Comparison of ENCODE assay signal across 19 cellular contexts in the genomic region with DNA sequence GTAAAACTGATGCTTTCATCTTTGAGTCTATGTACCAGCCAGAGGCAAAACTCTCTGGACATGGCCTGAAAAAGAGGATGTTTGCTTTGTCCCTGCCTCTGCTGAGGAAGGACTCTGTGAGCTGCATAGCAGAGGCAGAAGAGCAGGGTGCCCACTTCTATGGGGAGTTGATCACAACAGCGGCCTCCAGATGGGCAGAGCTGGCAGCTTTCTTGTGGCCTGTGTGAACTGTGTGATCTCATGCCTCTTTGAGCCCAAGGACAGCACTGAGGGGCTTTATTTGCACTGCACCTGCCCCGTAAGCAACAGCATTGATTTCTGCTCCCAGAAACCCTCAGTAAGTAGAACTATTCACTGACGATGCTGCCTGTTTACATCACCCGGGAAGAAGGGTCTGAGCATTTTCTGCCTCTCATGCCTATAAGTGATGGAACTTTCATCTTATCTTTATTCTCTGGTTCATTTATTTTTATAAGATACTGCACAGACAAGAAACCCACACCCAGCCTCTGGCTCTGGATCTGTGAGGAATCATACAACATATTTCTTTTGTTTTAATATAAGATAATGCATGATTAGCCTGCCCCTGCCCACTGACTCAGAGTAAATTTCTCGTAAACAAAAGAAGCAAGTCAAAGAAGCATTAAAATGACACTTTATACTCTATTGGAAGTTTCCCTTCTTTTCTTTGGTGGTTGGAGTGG.
DNase-seq lines count a peak whose midpoint lies in the region; TF ChIP-seq lines count a peak whose summit lies in the region.
"Had no signal": no experiment of that assay in that cellular context is flagged by ENCODE, and none has a peak within 500 bp of the region (broad histone marks: within the 10 kb centered on the region; RNA-seq: fewer than 3 reads in every experiment).

No MANE protein-coding gene starts in this region.

- TF ChIP-seq CTCF in osteoblast (IDR thresholded peaks at IDR 0.05; ENCODE audit: extremely low read depth, low read depth, low read length) (no peak), SK-N-SH (IDR thresholded peaks at IDR 0.05) (no peak)

- intact Hi-C loops in head of caudate nucleus (cut with DNase I), result no loop called here

- H3K4me1 ChIP-seq in osteoblast (ENCODE audit: insufficient read depth, low read length) (no peaks in the 10 kb centered on the region), SK-N-SH (ENCODE audit: control insufficient read depth in 1 of 2, insufficient read depth in 2 of 2, low read depth in 1 of 2, low read length in 1 of 2) (no peaks in the 10 kb centered on the region)
- H3K4me1 ChIP-seq: BLaER1 treated with 17β-estradiol and CSF1 and Interleukin-3, amounts not matched to agents 10 nM and 100 nM had no signal

- H2AFZ ChIP-seq in osteoblast (ENCODE audit: low read length) (no peak overlapping the region), SK-N-SH (ENCODE audit: low read depth) (no peak overlapping the region)

- H3K36me3 ChIP-seq in osteoblast (ENCODE audit: insufficient read depth, low read length) (no peaks in the 10 kb centered on the region), SK-N-SH (replicated peaks in 1 of 2; ENCODE audit: control insufficient read depth in 1 of 2, insufficient read depth in 2 of 2, low read length in 1 of 2) (no peaks in the 10 kb centered on the region)
- H3K36me3 ChIP-seq: BLaER1 treated with 17β-estradiol and CSF1 and Interleukin-3, amounts not matched to agents 10 nM and 100 nM had no signal

- no peaks in the 10 kb centered on the region for H4K20me1 ChIP-seq in osteoblast (ENCODE audit: insufficient read depth, low read length)
- no peaks in the 10 kb centered on the region for H4K20me1 ChIP-seq in SK-N-SH (ENCODE audit: insufficient read depth)
- H4K20me1 ChIP-seq: BLaER1 treated with 17β-estradiol and CSF1 and Interleukin-3, amounts not matched to agents 10 nM and 100 nM had no signal

- H3K27ac ChIP-seq in osteoblast (ENCODE audit: low read depth, low read length), result no peak overlapping the region
- no peak overlapping the region for H3K27ac ChIP-seq in SK-N-SH (ENCODE audit: low read depth in 2 of 2, low read length in 1 of 2)
- H3K27ac ChIP-seq: BLaER1 treated with 17β-estradiol and CSF1 and Interleukin-3, amounts not matched to agents 10 nM and 100 nM had no signal

- in situ Hi-C loops in G401 (cut with HindIII; ENCODE audit: low sequenced_read_pairs), result no loop called here

- DNase-seq in G401 (ENCODE audit: low spot score) (peak; percentile 3), anterior cingulate cortex (lab: John Stamatoyannopoulos, UW) (peak in 42 of 58 donors; percentile 2 to 60 (median 26)), head of caudate nucleus (peak; percentile 8 to 86 (median 62)), osteoblast (ENCODE audit: insufficient read length, low spot score, missing footprints) (peak; percentile 42), NCI-H1092 (lab: John Stamatoyannopoulos, UW) (no peak), SK-N-SH (no peak), SIG-M5 (lab: John Stamatoyannopoulos, UW) (no peak)
- no peak for DNase-seq in activated CD4-positive, alpha-beta T cell treated with anti-CD3 and anti-CD28 coated beads, Interleukin-2, amount 50 U/mL, for 48 hours
- DNase-seq: DND-41; GF-D8; HFFc6; IMR-90; Karpas-422; MM.1S; NCI-H1105 treated with DMSO at 0.1 percent for 48 hours; NCI-H1694 treated with DMSO at 0.1 percent for 48 hours; NCI-H69; NK-92 treated with Interleukin-12 subunit alpha and Interleukin-12 subunit beta, amount 100 ng/mL, for 24 hours had no signal

- H3K4me3 ChIP-seq in osteoblast (ENCODE audit: insufficient read depth, low read length), result no peak overlapping the region
- H3K4me3 ChIP-seq in SK-N-SH (ENCODE audit: low read depth in 2 of 2, low read length in 1 of 2), result no peak overlapping the region
- H3K4me3 ChIP-seq: BLaER1 treated with 17β-estradiol and CSF1 and Interleukin-3, amounts not matched to agents 10 nM and 100 nM had no signal

- H3F3A ChIP-seq in SK-N-SH (replicated peaks; ENCODE audit: insufficient read depth), result no peaks in the 10 kb centered on the region

- WGBS in SK-N-SH (ENCODE audit: low lambda C conversion rate), result 47% methylated on average over 5 of the region's 5 CpGs

- H3K27me3 ChIP-seq in osteoblast (ENCODE audit: insufficient read depth, low read length) (peaks cover 25% of the 10 kb centered on the region), SK-N-SH (ENCODE audit: insufficient read depth) (no peaks in the 10 kb centered on the region; the same call in 1 of the 2 replicates)
- H3K27me3 ChIP-seq: BLaER1 treated with 17β-estradiol and CSF1 and Interleukin-3, amounts not matched to agents 10 nM and 100 nM had no signal

- TF ChIP-seq EP300 in SK-N-SH (IDR thresholded peaks at IDR 0.05; ENCODE audit: borderline replicate concordance in 1 of 2, low read depth in 1 of 2, low read length in 1 of 2), result no peak

- no peak overlapping the region for H3K4me2 ChIP-seq in osteoblast (ENCODE audit: insufficient read depth, low read length)
- no peak overlapping the region for H3K4me2 ChIP-seq in SK-N-SH
- H3K4me2 ChIP-seq: BLaER1 treated with 17β-estradiol and CSF1 and Interleukin-3, amounts not matched to agents 10 nM and 100 nM had no signal

- CTCF ChIA-PET in SK-N-SH (lab: Yijun Ruan, JAX), result interaction anchor here (1.0 kb wide), 1 partner anchor 155 kb away, joined by 3 read pairs; no protein-coding TSS in a partner anchor

- H3K79me2 ChIP-seq in osteoblast (ENCODE audit: insufficient read depth, low read length) (no peaks in the 10 kb centered on the region), SK-N-SH (ENCODE audit: insufficient read depth) (no peaks in the 10 kb centered on the region)

- POLR2A ChIA-PET in SK-N-SH (lab: Yijun Ruan, JAX), result no interaction called here

- TF ChIP-seq RAD21 in SK-N-SH (IDR thresholded peaks at IDR 0.05; ENCODE audit: low read length), result no peak

- H3K9me3 ChIP-seq in osteoblast (ENCODE audit: low read depth, low read length) (no peaks in the 10 kb centered on the region), SK-N-SH (no peaks in the 10 kb centered on the region)

- no peak overlapping the region for H3K9ac ChIP-seq in SK-N-SH
- H3K9ac ChIP-seq: BLaER1 treated with 17β-estradiol and CSF1 and Interleukin-3, amounts not matched to agents 10 nM and 100 nM had no signal

- H3K9me2 ChIP-seq in SK-N-SH, result no peaks in the 10 kb centered on the region

TF ChIP-seq in SK-N-SH, 30 proteins besides CTCF, POLR2A, EP300 and RAD21 (continues in another document):
- TF ChIP-seq ELF1 (IDR thresholded peaks at IDR 0.05) (no peak), GABPA (IDR thresholded peaks at IDR 0.05; ENCODE audit: low read depth) (no peak), POLR2AphosphoS5 (IDR thresholded peaks at IDR 0.05; ENCODE audit: low read depth, low read length) (no peak), FOXJ3 (CRISPR knock-in tag; IDR thresholded peaks at IDR 0.05) (no peak), SIN3A (IDR thresholded peaks at IDR 0.05; ENCODE audit: borderline replicate concordance, low read depth, low read length) (no peak), RXRA (IDR thresholded peaks at IDR 0.05; ENCODE audit: borderline replicate concordance, low read depth) (no peak), JUND (IDR thresholded peaks at IDR 0.05) (no peak), GATA2 (CRISPR knock-in tag; IDR thresholded peaks at IDR 0.05) (no peak), RCOR1 (IDR thresholded peaks at IDR 0.05; ENCODE audit: low read length) (no peak), CHD2 (IDR thresholded peaks at IDR 0.05; ENCODE audit: low read length, partially characterized antibody) (no peak), FOSL2 (IDR thresholded peaks at IDR 0.05; ENCODE audit: borderline replicate concordance, low read depth) (no peak), NFIC (IDR thresholded peaks at IDR 0.05; ENCODE audit: borderline replicate concordance) (no peak), MXI1 (IDR thresholded peaks at IDR 0.05; ENCODE audit: low read depth, low read length) (no peak), FOXM1 (IDR thresholded peaks at IDR 0.05; ENCODE audit: low read depth) (no peak)
- TF ChIP-seq, protein P1, sequence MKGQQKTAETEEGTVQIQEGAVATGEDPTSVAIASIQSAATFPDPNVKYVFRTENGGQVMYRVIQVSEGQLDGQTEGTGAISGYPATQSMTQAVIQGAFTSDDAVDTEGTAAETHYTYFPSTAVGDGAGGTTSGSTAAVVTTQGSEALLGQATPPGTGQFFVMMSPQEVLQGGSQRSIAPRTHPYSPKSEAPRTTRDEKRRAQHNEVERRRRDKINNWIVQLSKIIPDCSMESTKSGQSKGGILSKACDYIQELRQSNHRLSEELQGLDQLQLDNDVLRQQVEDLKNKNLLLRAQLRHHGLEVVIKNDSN (IDR thresholded peaks at IDR 0.05; ENCODE audit: borderline replicate concordance, low read depth), result no peak
- TF ChIP-seq, protein P2, sequence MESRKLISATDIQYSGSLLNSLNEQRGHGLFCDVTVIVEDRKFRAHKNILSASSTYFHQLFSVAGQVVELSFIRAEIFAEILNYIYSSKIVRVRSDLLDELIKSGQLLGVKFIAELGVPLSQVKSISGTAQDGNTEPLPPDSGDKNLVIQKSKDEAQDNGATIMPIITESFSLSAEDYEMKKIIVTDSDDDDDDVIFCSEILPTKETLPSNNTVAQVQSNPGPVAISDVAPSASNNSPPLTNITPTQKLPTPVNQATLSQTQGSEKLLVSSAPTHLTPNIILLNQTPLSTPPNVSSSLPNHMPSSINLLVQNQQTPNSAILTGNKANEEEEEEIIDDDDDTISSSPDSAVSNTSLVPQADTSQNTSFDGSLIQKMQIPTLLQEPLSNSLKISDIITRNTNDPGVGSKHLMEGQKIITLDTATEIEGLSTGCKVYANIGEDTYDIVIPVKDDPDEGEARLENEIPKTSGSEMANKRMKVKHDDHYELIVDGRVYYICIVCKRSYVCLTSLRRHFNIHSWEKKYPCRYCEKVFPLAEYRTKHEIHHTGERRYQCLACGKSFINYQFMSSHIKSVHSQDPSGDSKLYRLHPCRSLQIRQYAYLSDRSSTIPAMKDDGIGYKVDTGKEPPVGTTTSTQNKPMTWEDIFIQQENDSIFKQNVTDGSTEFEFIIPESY (IDR thresholded peaks at IDR 0.05; ENCODE audit: borderline replicate concordance, low read depth), result no peak
- TF ChIP-seq, protein P3, sequence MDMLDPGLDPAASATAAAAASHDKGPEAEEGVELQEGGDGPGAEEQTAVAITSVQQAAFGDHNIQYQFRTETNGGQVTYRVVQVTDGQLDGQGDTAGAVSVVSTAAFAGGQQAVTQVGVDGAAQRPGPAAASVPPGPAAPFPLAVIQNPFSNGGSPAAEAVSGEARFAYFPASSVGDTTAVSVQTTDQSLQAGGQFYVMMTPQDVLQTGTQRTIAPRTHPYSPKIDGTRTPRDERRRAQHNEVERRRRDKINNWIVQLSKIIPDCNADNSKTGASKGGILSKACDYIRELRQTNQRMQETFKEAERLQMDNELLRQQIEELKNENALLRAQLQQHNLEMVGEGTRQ (IDR thresholded peaks at IDR 0.05; ENCODE audit: borderline replicate concordance, low read depth, low read length), result no peak
- TF ChIP-seq, protein P4, sequence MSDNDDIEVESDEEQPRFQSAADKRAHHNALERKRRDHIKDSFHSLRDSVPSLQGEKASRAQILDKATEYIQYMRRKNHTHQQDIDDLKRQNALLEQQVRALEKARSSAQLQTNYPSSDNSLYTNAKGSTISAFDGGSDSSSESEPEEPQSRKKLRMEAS (IDR thresholded peaks at IDR 0.05; ENCODE audit: low read depth), result no peak

Comparison
In these comparisons a context has a peak if more than half of its experiments do, and no peak if none do; other contexts are left out.
1. DNase-seq: peak in G401 (single experiment), anterior cingulate cortex (42 of 58), head of caudate nucleus (42 of 42) and osteoblast (single experiment); none in NCI-H1092 (single experiment), activated CD4-positive, alpha-beta T cell treated with anti-CD3 and anti-CD28 coated beads, Interleukin-2, amount 50 U/mL, for 48 hours (0 of 2), SK-N-SH (single experiment) and SIG-M5 (single experiment).